Comparison of ENCODE assay signal across 20 cellular contexts in genomic region chr12:68846811-68847210, GRCh38.
"Had no signal": no experiment of that assay in that cellular context is flagged by ENCODE, and none has a peak within 500 bp of the region (broad histone marks: within the 10 kb centered on the region; RNA-seq: fewer than 3 reads in every experiment).

No MANE protein-coding gene starts in this region.

- H3K4me2 ChIP-seq: KMS-11 had no signal

- ATAC-seq: K562 had no signal

- DNase-seq: Kasumi-1, MM.1S, NCI-H1092 treated with DMSO at 0.1 percent for 48 hours, NCI-H1436, NCI-H187, NCI-H2029, NCI-H2081 treated with DMSO at 0.1 percent for 48 hours, NCI-H2171, NCI-H226, NCI-H446, NCI-H510A, NCI-H524 treated with DMSO at 0.1 percent for 48 hours, NCI-H69, NCI-H774, Right ventricle myocardium superior, RPMI8226, SIG-M5 had no signal

- FAIRE-seq: K562, RCC 7860 had no signal

- H3K27ac ChIP-seq: KMS-11 had no signal

- H3K4me3 ChIP-seq: K562 had no signal

- H3K9ac ChIP-seq: KMS-11 had no signal
